In genomic region chr10:1966698-1967097, GRCh38 we compare ENCODE assay signal across 14 cellular contexts.
DNase-seq lines count a peak whose midpoint lies in the region; ATAC-seq, FAIRE-seq and TF ChIP-seq lines count a peak whose summit lies in the region.
"Had no signal": no experiment of that assay in that cellular context is flagged by ENCODE, and none has a peak within 500 bp of the region (broad histone marks: within the 10 kb centered on the region; RNA-seq: fewer than 3 reads in every experiment).

No MANE protein-coding gene starts in this region.

- FAIRE-seq in D721Med (lab: Jason Lieb, UNC) = peak; percentile 94
- FAIRE-seq: A204.1, H54 had no signal

- TF ChIP-seq CTCF in D721Med (IDR thresholded peaks at IDR 0.05; ENCODE audit: insufficient read depth, missing control alignments) = no peak

- DNase-seq in D721Med (ENCODE audit: insufficient read length, low spot score) (peak; percentile 56), NCI-H187 treated with DMSO at 0.1 percent for 48 hours (lab: John Stamatoyannopoulos, UW) (peak; percentile 40), NCI-H82 treated with DMSO at 0.1 percent for 48 hours (lab: John Stamatoyannopoulos, UW; ENCODE audit: unreplicated experiment) (peak; percentile 85), ureter (ENCODE audit: low spot score) (no peak), AML-193 (lab: John Stamatoyannopoulos, UW) (no peak), islet precursor cell (no peak)
- DNase-seq: CD8-positive, alpha-beta T cell; COR-L47; DMS53; GM23248 had no signal

- ATAC-seq in GM19397 (IDR thresholded peaks at IDR 0.05; ENCODE audit: unreplicated experiment) = no peak
- ATAC-seq: CD8-positive, alpha-beta T cell; HCT116 had no signal

Comparison
In these comparisons a context has a peak if more than half of its experiments do, and no peak if none do; other contexts are left out.
1. DNase-seq: peak in D721Med (single experiment), NCI-H187 treated with DMSO at 0.1 percent for 48 hours (single experiment) and NCI-H82 treated with DMSO at 0.1 percent for 48 hours (single experiment); none in ureter (single experiment), AML-193 (0 of 2) and islet precursor cell (single experiment).